In the genomic region with DNA sequence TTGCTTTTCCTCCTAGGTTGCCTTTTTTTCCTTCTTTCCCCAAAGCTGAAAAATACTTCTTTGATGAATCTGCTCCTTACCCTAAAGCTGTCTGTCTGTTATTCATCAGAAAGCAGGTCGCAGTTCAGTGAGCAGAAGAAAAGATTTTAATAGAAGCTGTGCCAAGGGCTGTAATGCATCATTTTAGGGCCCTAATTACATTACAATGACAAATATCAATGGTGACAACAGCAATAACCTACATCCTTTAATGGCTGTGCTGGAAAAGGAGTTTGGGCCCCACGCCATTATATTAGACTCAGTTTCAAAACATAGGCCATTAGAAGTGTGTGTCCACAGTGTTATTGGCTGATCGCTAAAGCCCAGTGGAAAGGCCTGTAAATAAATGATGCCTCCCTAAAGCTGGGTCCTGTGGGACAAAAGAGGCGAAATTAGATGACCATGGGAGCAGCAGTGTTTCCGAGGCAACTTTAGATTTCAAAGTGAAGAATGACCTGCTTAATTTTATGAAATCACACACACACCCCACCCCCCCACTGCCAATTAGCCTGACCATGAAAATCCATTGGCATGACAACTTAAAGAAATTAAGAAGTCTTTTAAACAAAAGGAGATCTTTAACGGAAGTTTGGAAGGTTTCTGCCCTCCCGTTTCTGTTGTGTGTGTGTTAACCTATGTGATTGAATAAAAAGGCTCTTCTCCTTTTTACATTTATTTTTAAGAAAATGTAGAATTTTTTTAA, we compare ENCODE assay signal across 1 cellular context.
TF ChIP-seq lines count a peak whose summit lies in the region.

No MANE protein-coding gene starts in this region.

TF ChIP-seq in WTC11, 78 proteins besides CTCF, POLR2A, EP300 and RAD21 (continued from another document):
- TF ChIP-seq, protein P1, sequence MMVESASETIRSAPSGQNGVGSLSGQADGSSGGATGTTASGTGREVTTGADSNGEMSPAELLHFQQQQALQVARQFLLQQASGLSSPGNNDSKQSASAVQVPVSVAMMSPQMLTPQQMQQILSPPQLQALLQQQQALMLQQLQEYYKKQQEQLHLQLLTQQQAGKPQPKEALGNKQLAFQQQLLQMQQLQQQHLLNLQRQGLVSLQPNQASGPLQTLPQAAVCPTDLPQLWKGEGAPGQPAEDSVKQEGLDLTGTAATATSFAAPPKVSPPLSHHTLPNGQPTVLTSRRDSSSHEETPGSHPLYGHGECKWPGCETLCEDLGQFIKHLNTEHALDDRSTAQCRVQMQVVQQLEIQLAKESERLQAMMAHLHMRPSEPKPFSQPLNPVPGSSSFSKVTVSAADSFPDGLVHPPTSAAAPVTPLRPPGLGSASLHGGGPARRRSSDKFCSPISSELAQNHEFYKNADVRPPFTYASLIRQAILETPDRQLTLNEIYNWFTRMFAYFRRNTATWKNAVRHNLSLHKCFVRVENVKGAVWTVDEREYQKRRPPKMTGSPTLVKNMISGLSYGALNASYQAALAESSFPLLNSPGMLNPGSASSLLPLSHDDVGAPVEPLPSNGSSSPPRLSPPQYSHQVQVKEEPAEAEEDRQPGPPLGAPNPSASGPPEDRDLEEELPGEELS (CRISPR knock-in tag; IDR thresholded peaks at IDR 0.05) = no peak
- TF ChIP-seq ZNF396 (CRISPR knock-in tag; IDR thresholded peaks at IDR 0.05; ENCODE audit: borderline replicate concordance) = no peak
- TF ChIP-seq, protein P2, sequence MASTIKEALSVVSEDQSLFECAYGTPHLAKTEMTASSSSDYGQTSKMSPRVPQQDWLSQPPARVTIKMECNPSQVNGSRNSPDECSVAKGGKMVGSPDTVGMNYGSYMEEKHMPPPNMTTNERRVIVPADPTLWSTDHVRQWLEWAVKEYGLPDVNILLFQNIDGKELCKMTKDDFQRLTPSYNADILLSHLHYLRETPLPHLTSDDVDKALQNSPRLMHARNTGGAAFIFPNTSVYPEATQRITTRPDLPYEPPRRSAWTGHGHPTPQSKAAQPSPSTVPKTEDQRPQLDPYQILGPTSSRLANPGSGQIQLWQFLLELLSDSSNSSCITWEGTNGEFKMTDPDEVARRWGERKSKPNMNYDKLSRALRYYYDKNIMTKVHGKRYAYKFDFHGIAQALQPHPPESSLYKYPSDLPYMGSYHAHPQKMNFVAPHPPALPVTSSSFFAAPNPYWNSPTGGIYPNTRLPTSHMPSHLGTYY (CRISPR knock-in tag; IDR thresholded peaks at IDR 0.05) = no peak
- TF ChIP-seq IRF2 (CRISPR knock-in tag; IDR thresholded peaks at IDR 0.05; ENCODE audit: borderline replicate concordance, low read depth) = no peak
- TF ChIP-seq TEAD4 (CRISPR knock-in tag; IDR thresholded peaks at IDR 0.05) = no peak
- no peak for TF ChIP-seq ELF4 (CRISPR knock-in tag; IDR thresholded peaks at IDR 0.05; ENCODE audit: low read depth)
- no peak for TF ChIP-seq ZNF263 (CRISPR knock-in tag; IDR thresholded peaks at IDR 0.05; ENCODE audit: low read depth)
- TF ChIP-seq ZNF416 (CRISPR knock-in tag; IDR thresholded peaks at IDR 0.05) = no peak
- no peak for TF ChIP-seq ZMAT4 (CRISPR knock-in tag; IDR thresholded peaks at IDR 0.05)
- TF ChIP-seq KAT7 (CRISPR knock-in tag; IDR thresholded peaks at IDR 0.05; ENCODE audit: borderline replicate concordance) = no peak
- TF ChIP-seq NFATC4 (CRISPR knock-in tag; IDR thresholded peaks at IDR 0.05) = no peak
- no peak for TF ChIP-seq GABPB1 (CRISPR knock-in tag; IDR thresholded peaks at IDR 0.05)
- TF ChIP-seq HMGA2 (CRISPR knock-in tag; IDR thresholded peaks at IDR 0.05) = no peak
- TF ChIP-seq ESRRA (CRISPR knock-in tag; IDR thresholded peaks at IDR 0.05; ENCODE audit: borderline replicate concordance) = no peak
